Comparison of ENCODE assay signal across 14 cellular contexts in genomic region chr3:98962189-98962930, GRCh38.
A peak's percentile ranks its signal among the peaks of the same experiment; 100 is the strongest.
DNase-seq lines count a peak whose midpoint lies in the region; ATAC-seq and TF ChIP-seq lines count a peak whose summit lies in the region.
"Had no signal": no experiment of that assay in that cellular context is flagged by ENCODE, and none has a peak within 500 bp of the region (broad histone marks: within the 10 kb centered on the region; RNA-seq: fewer than 3 reads in every experiment).

No MANE protein-coding gene starts in this region.

- no peaks in the 10 kb centered on the region for H3K4me1 ChIP-seq in left ventricle myocardium inferior
- H3K4me1 ChIP-seq: right atrium auricular region, upper lobe of left lung had no signal

- H3K9me3 ChIP-seq in left ventricle myocardium inferior (replicated peaks) = no peaks in the 10 kb centered on the region
- H3K9me3 ChIP-seq: right atrium auricular region, upper lobe of left lung had no signal

- CTCF ChIA-PET in RWPE1 (lab: Yijun Ruan, JAX) = interaction anchor here (0.6 to 0.7 kb wide), 2 partner anchors 80 to 405 kb away, joined by 3 to 4 read pairs; no protein-coding TSS in a partner anchor

- H3K4me3 ChIP-seq in left ventricle myocardium inferior = no peak overlapping the region
- H3K4me3 ChIP-seq: right atrium auricular region, upper lobe of left lung had no signal

- H3K27me3 Mint-ChIP-seq in stimulated activated naive CD8-positive, alpha-beta T cell treated with anti-CD3 and anti-CD28 coated beads, Interleukin-15, amount 100 ng/mL, for 72 hours = peaks cover 9% of the 10 kb centered on the region
- H3K27me3 Mint-ChIP-seq: activated B cell treated with CpG ODN at 0.5 μM for 24 hours had no signal

- no peak overlapping the region for H3K27ac ChIP-seq in RWPE1
- H3K27ac ChIP-seq in left ventricle myocardium inferior (replicated peaks) = no peak overlapping the region
- H3K27ac ChIP-seq: right atrium auricular region, upper lobe of left lung had no signal

- H3K36me3 ChIP-seq in left ventricle myocardium inferior = no peaks in the 10 kb centered on the region
- H3K36me3 ChIP-seq: right atrium auricular region, upper lobe of left lung had no signal

- H3K4me3 Mint-ChIP-seq in stimulated activated naive CD8-positive, alpha-beta T cell treated with anti-CD3 and anti-CD28 coated beads, Interleukin-15, amount 100 ng/mL, for 72 hours = no peak overlapping the region
- H3K4me3 Mint-ChIP-seq: activated B cell treated with CpG ODN at 0.5 μM for 24 hours had no signal

- peak; percentile 32 for ATAC-seq in stimulated activated naive CD8-positive, alpha-beta T cell treated with anti-CD3 and anti-CD28 coated beads, Interleukin-15, Interleukin-2, amounts not matched to agents 100 U/mL and 50 U/mL, for 24 hours
- ATAC-seq in stimulated activated naive CD8-positive, alpha-beta T cell treated with anti-CD3 and anti-CD28 coated beads, Interleukin-15, amount 100 ng/mL, for 72 hours = no peak
- ATAC-seq in GM21529 (IDR thresholded peaks at IDR 0.05; ENCODE audit: unreplicated experiment) = no peak

- no peaks in the 10 kb centered on the region for H3K27me3 ChIP-seq in left ventricle myocardium inferior (ENCODE audit: low read depth)
- H3K27me3 ChIP-seq: right atrium auricular region, upper lobe of left lung had no signal

- POLR2A ChIA-PET in RWPE1 (lab: Yijun Ruan, JAX; ENCODE audit: low non-redundant PET) = no interaction called here

- TF ChIP-seq CTCF in RWPE1 (conservative IDR thresholded peaks at IDR 0.05; ENCODE audit: low read depth) (no peak), left ventricle myocardium inferior (IDR thresholded peaks at IDR 0.05; ENCODE audit: borderline replicate concordance) (no peak)

- H3K27ac Mint-ChIP-seq in stimulated activated naive CD8-positive, alpha-beta T cell treated with anti-CD3 and anti-CD28 coated beads, Interleukin-15, amount 100 ng/mL, for 72 hours = no peak overlapping the region
- H3K27ac Mint-ChIP-seq: activated B cell treated with CpG ODN at 0.5 μM for 24 hours had no signal

- DNase-seq in stimulated activated naive CD8-positive, alpha-beta T cell treated with anti-CD3 and anti-CD28 coated beads, Interleukin-15, Interleukin-2, amounts not matched to agents 100 U/mL and 50 U/mL, for 24 hours = no peak
- no peak for DNase-seq in stimulated activated naive CD8-positive, alpha-beta T cell treated with anti-CD3 and anti-CD28 coated beads, Interleukin-15, amount 100 ng/mL, for 72 hours
- DNase-seq in RWPE1 (ENCODE audit: low spot score) (peak; percentile 77), fibroblast of peridontal ligament (ENCODE audit: extremely low read depth) (peak; percentile 76), NCI-H524 (lab: John Stamatoyannopoulos, UW) (no peak), GM19238 (ENCODE audit: insufficient read length, low spot score) (no peak), left ventricle myocardium inferior (no peak)
- DNase-seq: activated B cell treated with CpG ODN at 0.5 μM for 24 hours, midbrain, NCI-H2081 treated with DMSO at 0.1 percent for 48 hours, RPMI8226, upper lobe of left lung had no signal

- no peaks in the 10 kb centered on the region for H3K4me1 Mint-ChIP-seq in stimulated activated naive CD8-positive, alpha-beta T cell treated with anti-CD3 and anti-CD28 coated beads, Interleukin-15, amount 100 ng/mL, for 72 hours
- H3K4me1 Mint-ChIP-seq: activated B cell treated with CpG ODN at 0.5 μM for 24 hours had no signal

- H3K9me3 Mint-ChIP-seq in stimulated activated naive CD8-positive, alpha-beta T cell treated with anti-CD3 and anti-CD28 coated beads, Interleukin-15, amount 100 ng/mL, for 72 hours = no peaks in the 10 kb centered on the region
- H3K9me3 Mint-ChIP-seq: activated B cell treated with CpG ODN at 0.5 μM for 24 hours had no signal

- intact Hi-C loops in left ventricle myocardium inferior (cut with micrococcal nuclease) = no loop called here

Comparison
In these comparisons a context has a peak if more than half of its experiments do, and no peak if none do; other contexts are left out.
1. DNase-seq: peak in RWPE1 (single experiment) and fibroblast of peridontal ligament (single experiment); none in stimulated activated naive CD8-positive, alpha-beta T cell treated with anti-CD3 and anti-CD28 coated beads, Interleukin-15, Interleukin-2, amounts not matched to agents 100 U/mL and 50 U/mL, for 24 hours (single experiment), stimulated activated naive CD8-positive, alpha-beta T cell treated with anti-CD3 and anti-CD28 coated beads, Interleukin-15, amount 100 ng/mL, for 72 hours (0 of 2), NCI-H524 (0 of 2), GM19238 (single experiment) and left ventricle myocardium inferior (single experiment).